Comparison of ENCODE assay signal across 19 cellular contexts in genomic region chr12:31807773-31808097, GRCh38.
DNase-seq lines count a peak whose midpoint lies in the region; ATAC-seq and TF ChIP-seq lines count a peak whose summit lies in the region.
"Had no signal": no experiment of that assay in that cellular context is flagged by ENCODE, and none has a peak within 500 bp of the region (broad histone marks: within the 10 kb centered on the region; RNA-seq: fewer than 3 reads in every experiment).

No MANE protein-coding gene starts in this region.

- H3K9me3 Mint-ChIP-seq in activated T-cell treated with anti-CD3 and anti-CD28 coated beads, Interleukin-2, amount 50 U/mL, for 72 hours = peaks cover 0 to 3% of the 10 kb centered on the region in 2 donors
- no peaks in the 10 kb centered on the region for H3K9me3 Mint-ChIP-seq in effector memory CD8-positive, alpha-beta T cell
- no peaks in the 10 kb centered on the region for H3K9me3 Mint-ChIP-seq in stimulated activated naive CD8-positive, alpha-beta T cell treated with anti-CD3 and anti-CD28 coated beads, Interleukin-15, amount 100 ng/mL, for 72 hours

- H3K36me3 ChIP-seq in OCI-LY3 (replicated peaks; ENCODE audit: low read depth, low read length) = no peaks in the 10 kb centered on the region
- H3K36me3 ChIP-seq: left ventricle myocardium inferior had no signal

- H3K27ac Mint-ChIP-seq in activated T-cell treated with anti-CD3 and anti-CD28 coated beads, Interleukin-2, amount 50 U/mL, for 72 hours = peak overlapping the region; percentile 66
- H3K27ac Mint-ChIP-seq in effector memory CD8-positive, alpha-beta T cell = peak overlapping the region; percentile 79 to 89
- H3K27ac Mint-ChIP-seq in stimulated activated naive CD8-positive, alpha-beta T cell treated with anti-CD3 and anti-CD28 coated beads, Interleukin-15, amount 100 ng/mL, for 72 hours = peak overlapping the region; percentile 96

- H3K4me1 ChIP-seq in OCI-LY3 (ENCODE audit: low read length) = peaks cover 72% of the 10 kb centered on the region
- H3K4me1 ChIP-seq: left ventricle myocardium inferior had no signal

- H3K79me2 ChIP-seq in OCI-LY3 (ENCODE audit: low read length) = no peaks in the 10 kb centered on the region

- peak overlapping the region; percentile 71 for H3K9ac ChIP-seq in OCI-LY3 (ENCODE audit: low read length)

- no peaks in the 10 kb centered on the region for H4K20me1 ChIP-seq in OCI-LY3 (ENCODE audit: insufficient read depth, low read length)

- H3K27me3 ChIP-seq in OCI-LY3 (ENCODE audit: low read depth, low read length) = no peaks in the 10 kb centered on the region

- peak overlapping the region; percentile 57; the same call in 1 of the 2 replicates for H2AFZ ChIP-seq in OCI-LY3 (ENCODE audit: low read depth, low read length)

- peak overlapping the region; percentile 85 for H3K4me2 ChIP-seq in OCI-LY3 (ENCODE audit: low read length)

- H3K4me3 Mint-ChIP-seq in activated T-cell treated with anti-CD3 and anti-CD28 coated beads, Interleukin-2, amount 50 U/mL, for 72 hours = peak overlapping the region; percentile 74 to 81
- peak overlapping the region in 1 of 2 donors; percentile 47 for H3K4me3 Mint-ChIP-seq in effector memory CD8-positive, alpha-beta T cell
- peak overlapping the region; percentile 69 to 82 for H3K4me3 Mint-ChIP-seq in stimulated activated naive CD8-positive, alpha-beta T cell treated with anti-CD3 and anti-CD28 coated beads, Interleukin-15, amount 100 ng/mL, for 72 hours

- peaks cover 3 to 5% of the 10 kb centered on the region in 2 donors for H3K36me3 Mint-ChIP-seq in activated T-cell treated with anti-CD3 and anti-CD28 coated beads, Interleukin-2, amount 50 U/mL, for 72 hours (ENCODE audit: insufficient read depth in 2 of 2)
- no peaks in the 10 kb centered on the region for H3K36me3 Mint-ChIP-seq in effector memory CD8-positive, alpha-beta T cell (ENCODE audit: insufficient read depth)

- TF ChIP-seq CTCF in OCI-LY3 (IDR thresholded peaks at IDR 0.05; ENCODE audit: low read depth, low read length) = no peak

- ATAC-seq in activated T-cell treated with anti-CD3 and anti-CD28 coated beads, Interleukin-2, amount 50 U/mL, for 72 hours (replicated peaks in 1 of 2) = no peak
- ATAC-seq in effector memory CD8-positive, alpha-beta T cell (replicated peaks) = no peak
- ATAC-seq in stimulated activated naive CD8-positive, alpha-beta T cell treated with anti-CD3 and anti-CD28 coated beads, Interleukin-15, amount 100 ng/mL, for 72 hours = peak; percentile 50
- ATAC-seq in HG02870 (IDR thresholded peaks at IDR 0.05; ENCODE audit: unreplicated experiment) = no peak

- H3K27me3 Mint-ChIP-seq in activated T-cell treated with anti-CD3 and anti-CD28 coated beads, Interleukin-2, amount 50 U/mL, for 72 hours (ENCODE audit: low read depth) = no peaks in the 10 kb centered on the region
- H3K27me3 Mint-ChIP-seq in effector memory CD8-positive, alpha-beta T cell = no peaks in the 10 kb centered on the region
- no peaks in the 10 kb centered on the region for H3K27me3 Mint-ChIP-seq in stimulated activated naive CD8-positive, alpha-beta T cell treated with anti-CD3 and anti-CD28 coated beads, Interleukin-15, amount 100 ng/mL, for 72 hours

- peaks cover 52% of the 10 kb centered on the region for H3K4me1 Mint-ChIP-seq in activated T-cell treated with anti-CD3 and anti-CD28 coated beads, Interleukin-2, amount 50 U/mL, for 72 hours (ENCODE audit: low read depth)
- H3K4me1 Mint-ChIP-seq in effector memory CD8-positive, alpha-beta T cell (ENCODE audit: low read depth in 2 of 2) = peaks cover 26 to 42% of the 10 kb centered on the region in 2 donors
- H3K4me1 Mint-ChIP-seq in stimulated activated naive CD8-positive, alpha-beta T cell treated with anti-CD3 and anti-CD28 coated beads, Interleukin-15, amount 100 ng/mL, for 72 hours = peaks cover 68% of the 10 kb centered on the region

- H3K9me3 ChIP-seq in OCI-LY3 (ENCODE audit: insufficient read depth, low read length) = no peaks in the 10 kb centered on the region
- H3K9me3 ChIP-seq: left ventricle myocardium inferior had no signal

- H3K27ac ChIP-seq in OCI-LY3 (ENCODE audit: low read length) = peak overlapping the region; percentile 90
- H3K27ac ChIP-seq: left ventricle myocardium inferior had no signal

- no peak for DNase-seq in activated T-cell treated with anti-CD3 and anti-CD28 coated beads, Interleukin-2, amount 50 U/mL, for 72 hours
- DNase-seq in activated T-cell treated with anti-CD3 and anti-CD28 coated beads, Interleukin-2, amount 50 U/mL, for 48 hours = no peak
- DNase-seq in effector memory CD8-positive, alpha-beta T cell = no peak
- no peak for DNase-seq in stimulated activated naive CD8-positive, alpha-beta T cell treated with anti-CD3 and anti-CD28 coated beads, Interleukin-15, amount 100 ng/mL, for 72 hours
- DNase-seq in anterior cingulate cortex (lab: John Stamatoyannopoulos, UW) (no peak), NCI-H1048 (lab: John Stamatoyannopoulos, UW) (no peak)
- DNase-seq: activated CD4-positive, alpha-beta T cell treated with anti-CD3 and anti-CD28 coated beads, Interleukin-2, amount 50 U/mL, for 1 hour; cortex of kidney; erythroblast; H7; left ventricle myocardium inferior; NCI-H1694; NCI-H226; NK-92 treated with Interleukin-12 subunit alpha and Interleukin-12 subunit beta, amount 100 ng/mL, for 24 hours; SHP77 treated with DMSO at 0.1 percent for 48 hours; stimulated activated naive CD4-positive, alpha-beta T cell treated with Interleukin-2 at 50 U/mL for 16 hours; T1000 had no signal

- peak overlapping the region; percentile 16; the same call in 1 of the 2 replicates for H3K4me3 ChIP-seq in OCI-LY3 (ENCODE audit: low read length)
- H3K4me3 ChIP-seq: left ventricle myocardium inferior had no signal
